In the genomic region with DNA sequence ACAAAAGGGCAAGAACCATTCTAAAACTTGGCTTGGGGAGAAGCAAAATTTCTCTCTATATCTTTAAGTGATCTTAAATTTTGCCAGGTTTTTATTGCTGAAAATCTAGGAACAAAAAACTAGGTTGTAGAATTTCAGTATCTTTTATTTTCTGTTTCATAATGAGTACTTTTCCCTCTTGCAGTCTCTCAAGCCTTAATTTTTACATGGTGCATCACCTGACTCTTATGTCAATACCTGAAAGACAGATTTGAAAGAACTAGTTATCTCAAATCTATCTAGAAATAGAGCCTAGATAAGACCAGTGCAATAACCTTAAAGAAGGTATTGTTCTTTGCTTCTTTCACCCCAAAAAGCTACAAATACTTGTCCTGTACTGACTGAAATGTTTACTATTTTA, we compare ENCODE assay signal across 1 cellular context.
TF ChIP-seq lines count a peak whose summit lies in the region.

No MANE protein-coding gene starts in this region.

TF ChIP-seq in HepG2, 621 proteins besides CTCF, POLR2A, EP300 and RAD21 (continued from another document):
- TF ChIP-seq, protein P1, sequence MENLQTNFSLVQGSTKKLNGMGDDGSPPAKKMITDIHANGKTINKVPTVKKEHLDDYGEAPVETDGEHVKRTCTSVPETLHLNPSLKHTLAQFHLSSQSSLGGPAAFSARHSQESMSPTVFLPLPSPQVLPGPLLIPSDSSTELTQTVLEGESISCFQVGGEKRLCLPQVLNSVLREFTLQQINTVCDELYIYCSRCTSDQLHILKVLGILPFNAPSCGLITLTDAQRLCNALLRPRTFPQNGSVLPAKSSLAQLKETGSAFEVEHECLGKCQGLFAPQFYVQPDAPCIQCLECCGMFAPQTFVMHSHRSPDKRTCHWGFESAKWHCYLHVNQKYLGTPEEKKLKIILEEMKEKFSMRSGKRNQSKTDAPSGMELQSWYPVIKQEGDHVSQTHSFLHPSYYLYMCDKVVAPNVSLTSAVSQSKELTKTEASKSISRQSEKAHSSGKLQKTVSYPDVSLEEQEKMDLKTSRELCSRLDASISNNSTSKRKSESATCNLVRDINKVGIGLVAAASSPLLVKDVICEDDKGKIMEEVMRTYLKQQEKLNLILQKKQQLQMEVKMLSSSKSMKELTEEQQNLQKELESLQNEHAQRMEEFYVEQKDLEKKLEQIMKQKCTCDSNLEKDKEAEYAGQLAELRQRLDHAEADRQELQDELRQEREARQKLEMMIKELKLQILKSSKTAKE (CRISPR knock-in tag; IDR thresholded peaks at IDR 0.05; ENCODE audit: borderline replicate concordance), result no peak
TF ChIP-seq in HepG2: peak in this region for 0.
